Comparison of ENCODE assay signal across 8 cellular contexts in genomic region chr4:25861951-25862410, GRCh38. TPM values are rescaled to one million over a fixed set of nuclear protein-coding genes. Genes with fewer than 3 reads are reported as not detected.
DNase-seq lines count a peak whose midpoint lies in the region; ATAC-seq and TF ChIP-seq lines count a peak whose summit lies in the region.

No MANE protein-coding gene starts in this region.

- no peak for TF ChIP-seq CTCF in lower lobe of right lung (IDR thresholded peaks at IDR 0.05)

- intact Hi-C loops in lower lobe of right lung (cut with DNase I), result no loop called here

- H3K4me3 ChIP-seq in lower lobe of right lung (peak overlapping the region; percentile 88), thymus (ENCODE audit: low read length) (peak overlapping the region; percentile 53)

- peak; percentile 42 for DNase-seq in NCI-H748 (lab: John Stamatoyannopoulos, UW; ENCODE audit: unreplicated experiment)
- no peak for DNase-seq in NCI-H748 treated with DMSO at 0.1 percent for 48 hours (lab: John Stamatoyannopoulos, UW)
- DNase-seq in SW480 (ENCODE audit: low spot score), result peak; percentile 22
- peak; percentile 39 for DNase-seq in central memory CD4-positive, alpha-beta T cell
- DNase-seq in lower lobe of right lung, result peak; percentile 49
- no peak for DNase-seq in NCI-H1694 treated with DMSO at 0.1 percent for 48 hours (lab: John Stamatoyannopoulos, UW)

- H3K4me1 ChIP-seq in lower lobe of right lung (peaks cover 40% of the 10 kb centered on the region), thymus (ENCODE audit: control insufficient read depth, insufficient read depth, low read length) (peaks cover 4% of the 10 kb centered on the region)

- H3K36me3 ChIP-seq in lower lobe of right lung (no peaks in the 10 kb centered on the region), thymus (ENCODE audit: control insufficient read depth, insufficient read depth) (no peaks in the 10 kb centered on the region)

- H3K27me3 ChIP-seq in lower lobe of right lung (ENCODE audit: low read depth), result no peaks in the 10 kb centered on the region
- H3K27me3 ChIP-seq in thymus (ENCODE audit: control insufficient read depth, insufficient read depth), result peaks cover 40% of the 10 kb centered on the region

- WGBS in thymus, result 2% methylated on average over 32 of the region's 32 CpGs

- H3K27ac ChIP-seq in lower lobe of right lung (peak overlapping the region; percentile 87), thymus (ENCODE audit: low read depth) (peak overlapping the region; percentile 52)

- ATAC-seq in HG02981 (IDR thresholded peaks at IDR 0.05; ENCODE audit: unreplicated experiment) (peak; percentile 5), lower lobe of right lung (peak; percentile 13 to 31)

- no peaks in the 10 kb centered on the region for H3K9me3 ChIP-seq in lower lobe of right lung
- no peaks in the 10 kb centered on the region for H3K9me3 ChIP-seq in thymus (ENCODE audit: control insufficient read depth)

RNA-seq across cellular contexts. Expression of gene SEL1L3, which starts 0.8 kb away (rescaled TPM):
- total RNA-seq in lower lobe of right lung, result 70.5 TPM
- 27.4 TPM for polyA plus RNA-seq in thymus

RNA-seq across cellular contexts. Expression of gene SMIM20, which starts 52.0 kb away (rescaled TPM):
- total RNA-seq in lower lobe of right lung, result 25.7 TPM
- 65.3 TPM for polyA plus RNA-seq in thymus

Comparison
In these comparisons a context has a peak if more than half of its experiments do, and no peak if none do; other contexts are left out.
1. DNase-seq: peak in NCI-H748 (single experiment), SW480 (single experiment), central memory CD4-positive, alpha-beta T cell (single experiment) and lower lobe of right lung (single experiment); none in NCI-H748 treated with DMSO at 0.1 percent for 48 hours (single experiment) and NCI-H1694 treated with DMSO at 0.1 percent for 48 hours (single experiment).